Comparison of ENCODE assay signal across 11 cellular contexts in genomic region chr6:125750692-125751333, GRCh38. TPM values are rescaled to one million over a fixed set of nuclear protein-coding genes. Genes with fewer than 3 reads are reported as not detected.
DNase-seq lines count a peak whose midpoint lies in the region; ATAC-seq, FAIRE-seq and TF ChIP-seq lines count a peak whose summit lies in the region.
"Had no signal": no experiment of that assay in that cellular context is flagged by ENCODE, and none has a peak within 500 bp of the region (broad histone marks: within the 10 kb centered on the region; RNA-seq: fewer than 3 reads in every experiment).

No MANE protein-coding gene starts in this region.

- H3K9me2 ChIP-seq in GM23338 (ENCODE audit: insufficient read depth): no peaks in the 10 kb centered on the region

- H3K4me1 ChIP-seq in GM23338 (ENCODE audit: insufficient read depth): peaks cover 45% of the 10 kb centered on the region

- no peak for FAIRE-seq in frontal cortex (lab: Jason Lieb, UNC)

- peak overlapping the region; percentile 90 for H3K4me3 Mint-ChIP-seq in GM23338
- H3K4me3 Mint-ChIP-seq in effector memory CD8-positive, alpha-beta T cell: peak overlapping the region; percentile 87
- H3K4me3 Mint-ChIP-seq in neural crest cell: peak overlapping the region; percentile 91

- peaks cover 19% of the 10 kb centered on the region for H3K79me2 ChIP-seq in GM23338 (replicated peaks; ENCODE audit: insufficient read depth)

- TF ChIP-seq CTCF in GM23338 (conservative IDR thresholded peaks at IDR 0.05; ENCODE audit: low read depth in 2 of 2): no peak
- TF ChIP-seq CTCF in neural crest cell (conservative IDR thresholded peaks at IDR 0.05): no peak

- H3K27ac ChIP-seq in GM23338 (ENCODE audit: low read depth): no peak overlapping the region
- H3K27ac ChIP-seq: foreskin keratinocyte had no signal

- peaks cover 15% of the 10 kb centered on the region; the same call in 1 of the 2 replicates for H3F3A ChIP-seq in GM23338 (replicated peaks; ENCODE audit: low read depth)

- H3K9me3 Mint-ChIP-seq in GM23338: no peaks in the 10 kb centered on the region; the same call in 2 of the 3 replicates
- no peaks in the 10 kb centered on the region for H3K9me3 Mint-ChIP-seq in effector memory CD8-positive, alpha-beta T cell
- no peaks in the 10 kb centered on the region for H3K9me3 Mint-ChIP-seq in neural crest cell

- no peak for ATAC-seq in GM23338
- no peak for ATAC-seq in effector memory CD8-positive, alpha-beta T cell (replicated peaks)
- ATAC-seq in GM21528 (IDR thresholded peaks at IDR 0.05; ENCODE audit: low FRiP score, unreplicated experiment): no peak
- ATAC-seq: foreskin keratinocyte had no signal

- H3K4me2 ChIP-seq in GM23338: peak overlapping the region; percentile 80

- no peaks in the 10 kb centered on the region for H4K20me1 ChIP-seq in GM23338 (replicated peaks; ENCODE audit: insufficient read depth)

- H3K36me3 ChIP-seq in GM23338 (ENCODE audit: insufficient read depth): no peaks in the 10 kb centered on the region

- DNase-seq in GM23338 (ENCODE audit: low spot score): no peak
- peak; percentile 82 for DNase-seq in NCI-H2029 treated with DMSO at 0.1 percent for 48 hours (lab: John Stamatoyannopoulos, UW)
- DNase-seq in effector memory CD8-positive, alpha-beta T cell: no peak
- DNase-seq in neural crest cell (ENCODE audit: low read depth, low spot score): no peak
- no peak for DNase-seq in dermis blood vessel endothelial cell
- DNase-seq in frontal cortex (ENCODE audit: low spot score in 2 of 2): no peak
- DNase-seq in GOT3 (lab: John Stamatoyannopoulos, UW): no peak
- DNase-seq: activated naive CD4-positive, alpha-beta T cell treated with Interleukin-2 at 50 U/mL for 16 hours; foreskin keratinocyte had no signal

- H3K4me1 Mint-ChIP-seq in GM23338: peaks cover 61% of the 10 kb centered on the region
- peaks cover 21 to 39% of the 10 kb centered on the region in 2 donors for H3K4me1 Mint-ChIP-seq in effector memory CD8-positive, alpha-beta T cell (ENCODE audit: low read depth in 2 of 2)
- peaks cover 58% of the 10 kb centered on the region for H3K4me1 Mint-ChIP-seq in neural crest cell

- H3K4me3 ChIP-seq in GM23338: peak overlapping the region; percentile 66

- H3K27me3 ChIP-seq in GM23338 (ENCODE audit: insufficient read depth): peaks cover 32% of the 10 kb centered on the region

- H3K36me3 Mint-ChIP-seq in GM23338 (ENCODE audit: low read depth): peaks cover 18% of the 10 kb centered on the region
- no peaks in the 10 kb centered on the region for H3K36me3 Mint-ChIP-seq in effector memory CD8-positive, alpha-beta T cell (ENCODE audit: insufficient read depth)
- H3K36me3 Mint-ChIP-seq in neural crest cell (ENCODE audit: low read depth): no peaks in the 10 kb centered on the region

- H3K27ac Mint-ChIP-seq in GM23338 (no peak overlapping the region), neural crest cell (ENCODE audit: unreplicated experiment) (no peak overlapping the region)
- H3K27ac Mint-ChIP-seq in effector memory CD8-positive, alpha-beta T cell: no peak overlapping the region

- H3K27me3 Mint-ChIP-seq in GM23338 (ENCODE audit: insufficient read depth, low read depth, poor library complexity) (peaks cover 32% of the 10 kb centered on the region), neural crest cell (ENCODE audit: low read depth) (peaks cover 91% of the 10 kb centered on the region)
- peaks cover 23 to 30% of the 10 kb centered on the region in 2 donors for H3K27me3 Mint-ChIP-seq in effector memory CD8-positive, alpha-beta T cell

- no peak overlapping the region for H2AFZ ChIP-seq in GM23338

TF ChIP-seq in GM23338, 12 proteins besides CTCF, POLR2A, EP300 and RAD21:
- TF ChIP-seq EZH2phosphoT487 (IDR thresholded peaks at IDR 0.05; ENCODE audit: unreplicated experiment) (no peak), CREB1 (CRISPR knock-in tag; IDR thresholded peaks at IDR 0.05; ENCODE audit: low read depth) (no peak), POLR2AphosphoS5 (IDR thresholded peaks at IDR 0.05; ENCODE audit: low read depth) (no peak), NANOG (IDR thresholded peaks at IDR 0.05; ENCODE audit: borderline replicate concordance) (0 out of 2 replicates have a peak, but pooled peaks have one; percentile 31), ETS1 (IDR thresholded peaks at IDR 0.05) (no peak)

RNA-seq across cellular contexts. Expression of gene HEY2, which starts 1.4 kb away (rescaled TPM):
- total RNA-seq in GM23338 (2014; rRNA removed; shearing (Covaris generic)): 3.7 and 4.3 TPM in 2 replicates
- 7.7 and 8.5 TPM in 2 replicates for polyA plus RNA-seq in GM23338 (2016; fragmentation: Nextera tagmentation; extraction: Ambion mirVana)
- total RNA-seq in neural crest cell (10.8 and 11.6 TPM in 2 replicates), dermis blood vessel endothelial cell (not detected in 2 replicates), frontal cortex (1.2 TPM)
- total RNA-seq: foreskin keratinocyte, renal cortical epithelial cell had no signal
- polyA plus RNA-seq: foreskin keratinocyte had no signal

RNA-seq across cellular contexts. Expression of gene NCOA7, which starts 39.9 kb away (rescaled TPM):
- total RNA-seq in GM23338 (2014; rRNA removed; shearing (Covaris generic)): 9.3 and 14.8 TPM in 2 replicates
- 15.7 and 17.1 TPM in 2 replicates for polyA plus RNA-seq in GM23338 (2016; fragmentation: Nextera tagmentation; extraction: Ambion mirVana)
- total RNA-seq in neural crest cell (11.0 and 11.2 TPM in 2 replicates), dermis blood vessel endothelial cell (71.6 and 111 TPM in 2 replicates), frontal cortex (27.3 TPM)
